8 cellular contexts compared by ENCODE assay signal in the genomic region with DNA sequence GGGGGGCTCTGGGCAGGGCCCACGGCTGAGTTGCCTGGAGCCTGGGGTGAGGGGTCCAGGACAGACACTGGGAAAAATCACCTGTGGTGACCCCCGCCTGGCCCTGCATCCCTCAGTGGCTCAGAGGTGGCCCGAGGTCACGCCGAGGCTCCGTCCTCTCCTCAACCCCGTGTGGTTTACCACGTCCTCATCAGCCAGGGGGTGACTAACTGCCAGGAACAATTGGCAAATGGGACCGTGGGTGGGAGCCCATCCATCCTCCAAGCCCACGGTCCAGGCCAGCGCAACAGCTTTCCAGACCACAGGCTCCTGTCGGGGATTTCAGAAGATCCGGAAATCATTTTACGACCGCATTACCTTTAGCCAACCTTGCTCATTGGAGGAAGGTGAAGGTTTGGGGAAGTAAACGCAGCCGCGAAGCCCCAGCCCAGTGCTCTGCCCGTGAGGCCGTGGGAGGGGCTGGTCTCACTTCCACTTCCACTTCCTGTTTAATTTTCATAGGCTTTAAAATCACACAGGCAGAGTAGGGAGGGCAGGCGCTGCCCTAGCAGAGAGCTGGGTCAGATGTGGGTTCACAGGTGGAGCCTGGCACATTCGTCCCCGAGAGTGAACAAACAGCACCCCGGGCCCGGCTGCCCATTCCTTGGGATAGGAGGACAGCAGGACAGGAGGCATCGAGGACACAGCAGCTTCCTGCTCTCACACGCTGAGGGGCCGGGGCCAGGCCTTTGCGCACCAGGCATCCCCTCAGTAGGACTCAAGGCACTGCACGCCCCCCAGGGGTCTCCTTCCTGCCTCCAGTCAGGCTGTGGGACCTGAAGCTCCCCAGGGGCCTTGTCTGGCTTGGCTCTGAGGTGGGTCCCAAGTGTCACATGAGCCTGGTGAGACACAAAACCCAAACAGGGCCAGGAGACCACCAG. TPM values are rescaled to one million over a fixed set of nuclear protein-coding genes. Genes with fewer than 3 reads are reported as not detected.
DNase-seq lines count a peak whose midpoint lies in the region; ATAC-seq and TF ChIP-seq lines count a peak whose summit lies in the region.

No MANE protein-coding gene starts in this region.

- intact Hi-C loops in naive thymus-derived CD4-positive, alpha-beta T cell (cut with micrococcal nuclease): loop anchor here in 1 of 2 donors (1.0 to 2.0 kb wide), 3 partner anchors 69 to 101 kb away; partner anchors contain the start of genes CEP72 and EXOC3

- H2AFZ ChIP-seq in GM23248: no peak overlapping the region

- H3K9ac ChIP-seq in GM23248: no peak overlapping the region

- H3K4me2 ChIP-seq in GM23248 (ENCODE audit: unreplicated experiment): no peak overlapping the region

- CTCF ChIA-PET in naive thymus-derived CD4-positive, alpha-beta T cell (lab: Charles Lee): no interaction called here

- H3K4me1 ChIP-seq in naive thymus-derived CD4-positive, alpha-beta T cell (ENCODE audit: control insufficient read depth in 2 of 2, insufficient read depth in 2 of 2, low read length in 2 of 2): peaks cover 14 to 15% of the 10 kb centered on the region in 2 donors
- no peaks in the 10 kb centered on the region for H3K4me1 ChIP-seq in GM23248 (ENCODE audit: insufficient read depth)

- H3K27ac Mint-ChIP-seq in naive thymus-derived CD4-positive, alpha-beta T cell: peak overlapping the region; percentile 71 to 95 (median 84)

- DNase-seq in GM10266 (ENCODE audit: extremely low spot score) (peak; percentile 88), Kasumi-1 (lab: John Stamatoyannopoulos, UW) (peak; percentile 78 to 85), cerebellum (ENCODE audit: low spot score) (no peak), GM23248 (no peak), NCI-H128 (lab: John Stamatoyannopoulos, UW; ENCODE audit: unreplicated experiment) (no peak)
- peak; percentile 30 for DNase-seq in activated T-cell treated with anti-CD3 and anti-CD28 coated beads, Interleukin-2, amount 50 U/mL, for 1 hour
- DNase-seq in naive thymus-derived CD4-positive, alpha-beta T cell: peak in 7 of 9 donors; percentile 24 to 60 (median 50)

- peak overlapping the region; percentile 48 for H3K4me3 ChIP-seq in naive thymus-derived CD4-positive, alpha-beta T cell (ENCODE audit: low read length)
- no peak overlapping the region for H3K4me3 ChIP-seq in GM23248

- no peaks in the 10 kb centered on the region for H4K20me1 ChIP-seq in GM23248 (ENCODE audit: insufficient read depth)

- no peak for TF ChIP-seq CTCF in GM10266 (IDR thresholded peaks at IDR 0.05; ENCODE audit: control insufficient read depth, insufficient read depth, low read depth, missing control alignments)

- peaks cover 2 to 23% (median 7%) of the 10 kb centered on the region in 5 donors for H3K27me3 Mint-ChIP-seq in naive thymus-derived CD4-positive, alpha-beta T cell

- H3K4me3 Mint-ChIP-seq in naive thymus-derived CD4-positive, alpha-beta T cell: peak overlapping the region; percentile 55 to 84 (median 76)

- peaks cover 0 to 1% (median 0%) of the 10 kb centered on the region in 11 donors for H3K9me3 Mint-ChIP-seq in naive thymus-derived CD4-positive, alpha-beta T cell

- POLR2A ChIA-PET in naive thymus-derived CD4-positive, alpha-beta T cell (lab: Charles Lee): interaction anchor here (1.2 kb wide), 1 partner anchor 67 kb away, joined by 4 read pairs; no protein-coding TSS in a partner anchor

- H3K4me1 Mint-ChIP-seq in naive thymus-derived CD4-positive, alpha-beta T cell: peaks cover 7 to 18% (median 10%) of the 10 kb centered on the region in 7 donors

- 58 to 63% methylated on average over 30 of the region's 30 CpGs for WGBS in GM23248 (ENCODE audit: low coverage in 1 of 2, low lambda C conversion rate in 2 of 2, missing lambda C conversion rate in 2 of 2), 2 experiments

- peaks cover 0 to under 1% (median 0%) of the 10 kb centered on the region in 5 donors for H3K36me3 Mint-ChIP-seq in naive thymus-derived CD4-positive, alpha-beta T cell

- no peaks in the 10 kb centered on the region for H3K79me2 ChIP-seq in GM23248 (ENCODE audit: insufficient read depth)

- H3K27me3 ChIP-seq in naive thymus-derived CD4-positive, alpha-beta T cell (ENCODE audit: control insufficient read depth in 2 of 2, insufficient read depth in 2 of 2, low read length in 2 of 2): no peaks in the 10 kb centered on the region
- H3K27me3 ChIP-seq in GM23248 (replicated peaks; ENCODE audit: insufficient read depth): peaks cover 22% of the 10 kb centered on the region

- H3K27ac ChIP-seq in naive thymus-derived CD4-positive, alpha-beta T cell (ENCODE audit: low read depth, low read length): peak overlapping the region; percentile 8
- H3K27ac ChIP-seq in GM23248: no peak overlapping the region

- in situ Hi-C loops in GM23248 (cut with MboI): no loop called here

- no peaks in the 10 kb centered on the region for H3K36me3 ChIP-seq in naive thymus-derived CD4-positive, alpha-beta T cell (ENCODE audit: control insufficient read depth in 2 of 3, insufficient read depth in 3 of 3, low read length in 3 of 3)
- no peaks in the 10 kb centered on the region for H3K36me3 ChIP-seq in GM23248 (ENCODE audit: low read depth)

- ATAC-seq in GM21717 (IDR thresholded peaks at IDR 0.05; ENCODE audit: unreplicated experiment): peak; percentile 91
- ATAC-seq in naive thymus-derived CD4-positive, alpha-beta T cell: peak; percentile 81

- H3K9me3 ChIP-seq in naive thymus-derived CD4-positive, alpha-beta T cell (ENCODE audit: control insufficient read depth in 2 of 3, low read length in 3 of 3): no peaks in the 10 kb centered on the region
- H3K9me3 ChIP-seq in GM23248 (ENCODE audit: low read depth): no peaks in the 10 kb centered on the region

- H3K9me2 ChIP-seq in GM23248 (ENCODE audit: insufficient read depth): no peaks in the 10 kb centered on the region

- H3F3A ChIP-seq in GM23248 (ENCODE audit: insufficient read depth): no peaks in the 10 kb centered on the region

RNA-seq across cellular contexts. Expression of gene SLC9A3, which starts 19.8 kb away (rescaled TPM):
- total RNA-seq in naive thymus-derived CD4-positive, alpha-beta T cell: 1 to 10 TPM; 1.5 to 3.4 (median 2.4) TPM
- polyA plus RNA-seq in naive thymus-derived CD4-positive, alpha-beta T cell: 1 to 10 TPM; 3.4 to 5.5 TPM
- 1.8 TPM for total RNA-seq in cerebellum
- total RNA-seq in GM23248 (2014; rRNA removed; shearing (Covaris generic)): 1.7 and 2.8 TPM in 2 replicates
- 1.2 and 1.5 TPM in 2 replicates for polyA plus RNA-seq in GM23248 (2016; fragmentation: Nextera tagmentation; extraction: Ambion mirVana)

Comparison
In these comparisons a context has a peak if more than half of its experiments do, and no peak if none do; other contexts are left out.
1. DNase-seq: peak in GM10266 (single experiment), Kasumi-1 (2 of 2), activated T-cell treated with anti-CD3 and anti-CD28 coated beads, Interleukin-2, amount 50 U/mL, for 1 hour (single experiment) and naive thymus-derived CD4-positive, alpha-beta T cell (7 of 9); none in cerebellum (single experiment), GM23248 (single experiment) and NCI-H128 (single experiment).